ENCODE assay signal across 8 cellular contexts in the genomic region with DNA sequence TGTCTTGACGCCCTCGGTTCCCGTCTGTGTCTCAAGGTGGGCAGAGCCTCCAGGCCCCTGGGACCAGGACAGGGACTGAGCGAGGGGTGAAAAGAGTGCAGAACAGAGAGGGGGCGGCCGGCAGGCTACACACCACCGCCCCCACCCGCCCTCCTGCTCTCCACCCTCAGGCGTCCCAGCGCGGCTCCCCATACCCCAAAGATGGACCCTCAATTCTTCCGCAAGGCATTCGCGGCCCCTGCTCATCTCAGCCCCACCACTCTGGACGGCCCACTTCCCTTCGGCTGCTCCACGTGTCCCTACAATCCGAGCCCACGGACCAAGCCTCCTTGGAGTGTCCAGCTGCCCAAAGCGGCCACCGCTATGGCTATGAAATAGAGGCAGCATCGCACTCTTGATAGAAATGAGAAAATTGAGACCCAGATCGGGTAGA. TPM values are rescaled to one million over a fixed set of nuclear protein-coding genes. Genes with fewer than 3 reads are reported as not detected.
A peak's percentile ranks its signal among the peaks of the same experiment; 100 is the strongest.
DNase-seq lines count a peak whose midpoint lies in the region; ATAC-seq and TF ChIP-seq lines count a peak whose summit lies in the region.

No MANE protein-coding gene starts in this region.

- 25 to 50% (median 42%) methylated on average over 13 to 23 of the region's 23 CpGs for WGBS in adrenal gland, 4 donors

- peak overlapping the region; percentile 97 for H3K27ac Mint-ChIP-seq in memory B cell

- H3K9me3 Mint-ChIP-seq in memory B cell, result no peaks in the 10 kb centered on the region

- peak overlapping the region; percentile 97 for H3K4me3 Mint-ChIP-seq in memory B cell

- no peaks in the 10 kb centered on the region for H3K9me3 ChIP-seq in left ventricle myocardium inferior (replicated peaks)
- no peaks in the 10 kb centered on the region for H3K9me3 ChIP-seq in uterus
- H3K9me3 ChIP-seq in adrenal gland (replicated peaks in 1 of 3), result no peaks in the 10 kb centered on the region

- H3K36me3 ChIP-seq in left ventricle myocardium inferior (no peaks in the 10 kb centered on the region), uterus (no peaks in the 10 kb centered on the region), adrenal gland (replicated peaks in 1 of 2) (no peaks in the 10 kb centered on the region)

- peaks cover 27% of the 10 kb centered on the region for H3K4me1 Mint-ChIP-seq in memory B cell

- intact Hi-C loops in left ventricle myocardium inferior (cut with micrococcal nuclease) (no loop called here), left cardiac atrium (cut with DNase I) (no loop called here), uterus (cut with DNase I; ENCODE audit: low total_unique reads) (no loop called here), adrenal gland (cut with DNase I) (loop anchor here in 1 of 2 donors (10.0 kb wide), 1 partner anchor 63 kb away; no protein-coding TSS in a partner anchor)

- H3K27ac ChIP-seq in left ventricle myocardium inferior (replicated peaks), result peak overlapping the region; percentile 95
- peak overlapping the region; percentile 27 to 83 for H3K27ac ChIP-seq in uterus
- H3K27ac ChIP-seq in adrenal gland, result peak overlapping the region in 2 of 5 donors; percentile 5 to 34

- in situ Hi-C loops in astrocyte of the spinal cord (cut with HindIII; ENCODE audit: low sequenced_read_pairs), result no loop called here

- ATAC-seq in left cardiac atrium (no peak), memory B cell (ENCODE audit: low read depth) (no peak), HG03108 (IDR thresholded peaks at IDR 0.05; ENCODE audit: unreplicated experiment) (no peak)

- H3K27me3 ChIP-seq in left ventricle myocardium inferior (ENCODE audit: low read depth), result no peaks in the 10 kb centered on the region
- no peaks in the 10 kb centered on the region for H3K27me3 ChIP-seq in uterus
- no peaks in the 10 kb centered on the region for H3K27me3 ChIP-seq in adrenal gland

- TF ChIP-seq POLR2A in uterus (IDR thresholded peaks at IDR 0.05) (no peak), adrenal gland (IDR thresholded peaks at IDR 0.05) (no peak)

- no peaks in the 10 kb centered on the region for H3K36me3 Mint-ChIP-seq in memory B cell

- H3K4me3 ChIP-seq in left ventricle myocardium inferior (peak overlapping the region; percentile 96), astrocyte of the spinal cord (ENCODE audit: low read depth, low read length) (peak overlapping the region; percentile 86), uterus (peak overlapping the region; percentile 50 to 68), adrenal gland (peak overlapping the region in 1 of 4 donors; percentile 86)

- no peak for TF ChIP-seq CTCF in left ventricle myocardium inferior (IDR thresholded peaks at IDR 0.05; ENCODE audit: borderline replicate concordance)
- TF ChIP-seq CTCF in astrocyte of the spinal cord (IDR thresholded peaks at IDR 0.05; ENCODE audit: low read depth, low read length), result no peak
- no peak for TF ChIP-seq CTCF in uterus (IDR thresholded peaks at IDR 0.05)
- no peak for TF ChIP-seq CTCF in adrenal gland (IDR thresholded peaks at IDR 0.05)

- no peaks in the 10 kb centered on the region for H3K27me3 Mint-ChIP-seq in memory B cell

- peaks cover 73% of the 10 kb centered on the region for H3K4me1 ChIP-seq in left ventricle myocardium inferior
- peaks cover 0 to 34% of the 10 kb centered on the region in 2 donors for H3K4me1 ChIP-seq in uterus
- peaks cover 35 to 49% of the 10 kb centered on the region in 2 donors for H3K4me1 ChIP-seq in adrenal gland (replicated peaks in 1 of 2)

- DNase-seq in left ventricle myocardium inferior (no peak), left cardiac atrium (no peak), astrocyte of the spinal cord (ENCODE audit: low read depth, low spot score) (no peak), memory B cell (ENCODE audit: low spot score in 2 of 2) (no peak), uterus (no peak), adrenal gland (no peak), NCI-H187 (lab: John Stamatoyannopoulos, UW) (no peak)

RNA-seq across cellular contexts. Expression of a gene that starts 1.8 kb away (rescaled TPM):
- total RNA-seq in left ventricle myocardium inferior (6.4 TPM), left cardiac atrium (10 to 100 TPM in 1 of 2 donors, 1 to 10 TPM in 1; 9.9 to 12.9 TPM), uterus (10 to 100 TPM in 1 of 4 donors, 1 to 10 TPM in 1, under 1 TPM in 1, not detected in 1; 0.26 to 17.7 (median 3.9) TPM), adrenal gland (10 to 100 TPM in 7 of 8 donors, 1 to 10 TPM in 1; 7.1 to 28.1 (median 18.3) TPM)
- 10 to 100 TPM in 1 of 3 donors, 1 to 10 TPM in 2; 2.0 to 12.9 (median 6.9) TPM for polyA plus RNA-seq in adrenal gland

RNA-seq across cellular contexts. Expression of a gene that starts 13.3 kb away (rescaled TPM):
- 17.7 TPM for total RNA-seq in left ventricle myocardium inferior
- total RNA-seq in left cardiac atrium, result 10 to 100 TPM; 14.8 to 22.3 TPM
- 10 to 100 TPM in 2 of 4 donors, 1 to 10 TPM in 2; 1.5 to 67.4 (median 25.1) TPM for total RNA-seq in uterus
- total RNA-seq in adrenal gland, result 10 to 100 TPM; 14.4 to 98.8 (median 44.5) TPM
- polyA plus RNA-seq in adrenal gland, result 100 to 1,000 TPM in 2 of 3 donors, 10 to 100 TPM in 1; 18.4 to 155 (median 150) TPM

RNA-seq across cellular contexts. Expression of a gene that starts 23.7 kb away (rescaled TPM):
- total RNA-seq in left ventricle myocardium inferior, result 55.6 TPM
- 10 to 100 TPM; 60.8 to 66.1 TPM for total RNA-seq in left cardiac atrium
- total RNA-seq in uterus, result 100 to 1,000 TPM in 1 of 4 donors, 10 to 100 TPM in 3; 33.8 to 142 (median 63.7) TPM
- 100 to 1,000 TPM in 4 of 8 donors, 10 to 100 TPM in 4; 60.1 to 145 (median 99.4) TPM for total RNA-seq in adrenal gland
- 100 to 1,000 TPM in 2 of 3 donors, 1 to 10 TPM in 1; 2.5 to 235 (median 195) TPM for polyA plus RNA-seq in adrenal gland

RNA-seq across cellular contexts. Expression of a gene that starts 43.6 kb away (rescaled TPM):
- total RNA-seq in left ventricle myocardium inferior, result 1.8 TPM
- 1 to 10 TPM; 2.3 to 3.0 TPM for total RNA-seq in left cardiac atrium
- total RNA-seq in uterus, result 1 to 10 TPM; 1.0 to 5.5 (median 2.8) TPM
- total RNA-seq in adrenal gland, result 10 to 100 TPM in 3 of 8 donors, 1 to 10 TPM in 5; 4.7 to 29.6 (median 9.2) TPM
- polyA plus RNA-seq in adrenal gland, result 1 to 10 TPM in 2 of 3 donors, not detected in 1; 8.1 to 8.3 TPM

RNA-seq across cellular contexts. Expression of a gene that starts 43.6 kb away (rescaled TPM):
- total RNA-seq in left ventricle myocardium inferior, result 16.2 TPM
- total RNA-seq in left cardiac atrium, result 10 to 100 TPM; 21.4 to 22.8 TPM
- 10 to 100 TPM in 3 of 4 donors, 1 to 10 TPM in 1; 9.5 to 68.9 (median 28.0) TPM for total RNA-seq in uterus
- 100 to 1,000 TPM in 3 of 8 donors, 10 to 100 TPM in 5; 47.8 to 192 (median 84.8) TPM for total RNA-seq in adrenal gland
- polyA plus RNA-seq in adrenal gland, result 10 to 100 TPM; 13.5 to 43.8 (median 22.7) TPM
